20 cellular contexts compared by ENCODE assay signal in genomic region chr3:112306825-112307224, GRCh38. TPM values are rescaled to one million over a fixed set of nuclear protein-coding genes. Genes with fewer than 3 reads are reported as not detected.
"Had no signal": no experiment of that assay in that cellular context is flagged by ENCODE, and none has a peak within 500 bp of the region (broad histone marks: within the 10 kb centered on the region; RNA-seq: fewer than 3 reads in every experiment).

No MANE protein-coding gene starts in this region.

- H3K4me3 ChIP-seq: MG63 had no signal

- H3K9me3 ChIP-seq: MG63, SK-N-SH had no signal

- H3K27me3 ChIP-seq: MG63 had no signal

- DNase-seq: KBM-7, MG63, NCI-H1092, NCI-H1105 treated with DMSO at 0.1 percent for 48 hours, NCI-H1417 treated with DMSO at 0.1 percent for 48 hours, NCI-H1694 treated with DMSO at 0.1 percent for 48 hours, NCI-H1930, NCI-H2081, NCI-H2107, NCI-H2227 treated with DMSO at 0.1 percent for 48 hours, NCI-H524, NCI-H526 treated with DMSO at 0.1 percent for 48 hours, NCI-H748 treated with DMSO at 0.1 percent for 48 hours, RPMI8226, SHP77, SK-N-SH had no signal

- H3K4me2 ChIP-seq: SK-N-SH had no signal

- FAIRE-seq: RCC 7860 had no signal

- H3K9ac ChIP-seq: SK-N-SH had no signal

- H3K36me3 ChIP-seq: MG63 had no signal

RNA-seq across cellular contexts. Expression of gene SLC9C1, which starts 12.8 kb away (rescaled TPM):
- total RNA-seq: HT-29, LHCN-M2, NCI-H460 had no signal
- polyA plus RNA-seq: SK-N-SH had no signal

RNA-seq across cellular contexts. Expression of gene CD200, which starts 26.1 kb away (rescaled TPM):
- total RNA-seq: NCI-H460 had no signal
